ENCODE assay signal across 8 cellular contexts in genomic region chr15:42137461-42138261, GRCh38. TPM values are rescaled to one million over a fixed set of nuclear protein-coding genes. Genes with fewer than 3 reads are reported as not detected.
DNase-seq lines count a peak whose midpoint lies in the region; ATAC-seq and TF ChIP-seq lines count a peak whose summit lies in the region.

No MANE protein-coding gene starts in this region.

- TF ChIP-seq CTCF in adrenal gland (IDR thresholded peaks at IDR 0.05) (peak; percentile 51 to 65 (median 60)), right atrium auricular region (IDR thresholded peaks at IDR 0.05) (peak; percentile 23 to 69)

- no peak for TF ChIP-seq POLR2A in adrenal gland (IDR thresholded peaks at IDR 0.05)

- H3K36me3 ChIP-seq in adrenal gland (replicated peaks in 1 of 2) (no peaks in the 10 kb centered on the region), right atrium auricular region (no peaks in the 10 kb centered on the region)

- no peaks in the 10 kb centered on the region for H3K27me3 ChIP-seq in adrenal gland
- no peaks in the 10 kb centered on the region for H3K27me3 ChIP-seq in right atrium auricular region

- H3K9me3 ChIP-seq in adrenal gland (replicated peaks in 1 of 3) (no peaks in the 10 kb centered on the region), right atrium auricular region (no peaks in the 10 kb centered on the region)

- H3K27ac ChIP-seq in adrenal gland (no peak overlapping the region), right atrium auricular region (no peak overlapping the region)

- WGBS in adrenal gland, 4 donors, result 41 to 50% (median 46%) methylated on average over 11 of the region's 11 CpGs

- H3K4me1 ChIP-seq in adrenal gland (replicated peaks in 1 of 2) (no peaks in the 10 kb centered on the region), right atrium auricular region (no peaks in the 10 kb centered on the region)

- H3K4me3 ChIP-seq in adrenal gland (no peak overlapping the region), right atrium auricular region (no peak overlapping the region)

- peak; percentile 74 for DNase-seq in AG08395 (ENCODE audit: low spot score)
- DNase-seq in G401 (ENCODE audit: low spot score), result peak; percentile 62
- DNase-seq in NCI-H2227 treated with DMSO at 0.1 percent for 48 hours (lab: John Stamatoyannopoulos, UW), result peak; percentile 15
- peak in 5 of 7 donors; percentile 33 to 54 (median 51) for DNase-seq in adrenal gland
- DNase-seq in right atrium auricular region (ENCODE audit: low spot score), result no peak
- DNase-seq in stimulated activated naive CD8-positive, alpha-beta T cell treated with anti-CD3 and anti-CD28 coated beads, Interleukin-15, Interleukin-2, amounts not matched to agents 100 U/mL and 50 U/mL, for 24 hours, result peak; percentile 17
- no peak for DNase-seq in NCI-H1048 (lab: John Stamatoyannopoulos, UW)

- in situ Hi-C loops in G401 (cut with HindIII; ENCODE audit: low sequenced_read_pairs), result no loop called here

- intact Hi-C loops in adrenal gland (cut with DNase I), result loop anchor here (2.0 to 5.0 kb wide), 2 partner anchors 77 to 150 kb away; no protein-coding TSS in a partner anchor

- peak; percentile 24 for ATAC-seq in stimulated activated naive CD8-positive, alpha-beta T cell treated with anti-CD3 and anti-CD28 coated beads, Interleukin-15, Interleukin-2, amounts not matched to agents 100 U/mL and 50 U/mL, for 24 hours
- no peak for ATAC-seq in HG02588 (IDR thresholded peaks at IDR 0.05; ENCODE audit: unreplicated experiment)

RNA-seq across cellular contexts. Expression of gene PLA2G4F, which starts 18.8 kb away (rescaled TPM):
- total RNA-seq in G401 (2014; rRNA removed; shearing (Covaris generic)), result not detected in 2 replicates
- under 1 TPM in 2 of 8 donors, not detected in 6; 0.11 to 0.29 TPM for total RNA-seq in adrenal gland
- polyA plus RNA-seq in adrenal gland, result under 1 TPM in 1 of 3 donors, not detected in 2; 0.03 TPM
- total RNA-seq in right atrium auricular region, result 1 to 10 TPM in 1 of 2 donors, under 1 TPM in 1; 0.35 to 3.0 TPM

RNA-seq across cellular contexts. Expression of gene PLA2G4D, which starts 43.3 kb away (rescaled TPM):
- 0.43 and 0.61 TPM in 2 replicates for total RNA-seq in G401 (2014; rRNA removed; shearing (Covaris generic))
- total RNA-seq in adrenal gland (1 to 10 TPM in 1 of 8 donors, under 1 TPM in 5, not detected in 2; 0.10 to 1.0 (median 0.23) TPM), right atrium auricular region (not detected)
- 1 to 10 TPM in 1 of 3 donors, under 1 TPM in 2; 0.07 to 1.2 (median 0.16) TPM for polyA plus RNA-seq in adrenal gland

Comparison
In these comparisons a context has a peak if more than half of its experiments do, and no peak if none do; other contexts are left out.
1. DNase-seq: peak in AG08395 (single experiment), G401 (single experiment), NCI-H2227 treated with DMSO at 0.1 percent for 48 hours (single experiment), adrenal gland (5 of 7) and stimulated activated naive CD8-positive, alpha-beta T cell treated with anti-CD3 and anti-CD28 coated beads, Interleukin-15, Interleukin-2, amounts not matched to agents 100 U/mL and 50 U/mL, for 24 hours (single experiment); none in right atrium auricular region (single experiment) and NCI-H1048 (single experiment).